ENCODE assay signal across 17 cellular contexts in the genomic region with DNA sequence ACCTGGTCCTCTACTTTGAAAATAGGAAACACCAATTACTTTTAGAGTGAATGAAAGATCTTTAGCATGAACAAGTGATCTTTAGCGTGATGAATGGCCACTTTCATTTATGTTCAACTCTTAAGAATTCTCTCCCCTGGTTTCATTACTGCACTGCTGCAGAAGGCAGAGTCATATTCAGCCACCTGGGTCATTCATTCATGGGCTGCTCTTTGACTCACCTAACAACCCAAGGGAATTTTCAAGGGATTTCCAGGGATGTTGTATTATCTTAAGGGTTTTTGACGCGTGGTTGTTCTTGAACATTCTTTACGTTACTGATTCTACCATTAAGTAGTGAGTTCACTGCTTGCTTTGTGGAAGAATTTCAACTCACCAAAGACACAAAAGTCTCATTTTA.
"Had no signal": no experiment of that assay in that cellular context is flagged by ENCODE, and none has a peak within 500 bp of the region (broad histone marks: within the 10 kb centered on the region; RNA-seq: fewer than 3 reads in every experiment).

No MANE protein-coding gene starts in this region.

- H3K27ac ChIP-seq: coronary artery, esophagus squamous epithelium, left ventricle myocardium inferior, neutrophil, parathyroid adenoma had no signal

- DNase-seq: activated B cell treated with CpG ODN at 0.5 μM for 24 hours; activated CD4-positive, alpha-beta T cell treated with anti-CD3 and anti-CD28 coated beads, Interleukin-2, amount 10 ng/mL, durations not matched to agents 7 days and 5 days; activated CD8-positive, alpha-beta memory T cell treated with anti-CD3 and anti-CD28 coated beads for 24 hours; activated naive CD8-positive, alpha-beta T cell treated with anti-CD3 and anti-CD28 coated beads for 36 hours; effector CD4-positive, alpha-beta T cell; esophagus squamous epithelium; hypothalamus; kidney; left ventricle myocardium inferior; natural killer cell; stimulated activated CD4-positive, alpha-beta T cell treated with anti-CD3 and anti-CD28 coated beads, Interleukin-1b, Interleukin-23, amount 100 ng/mL, for 48 hours had no signal

- H3K27me3 Mint-ChIP-seq: activated B cell treated with CpG ODN at 0.5 μM for 24 hours, brain had no signal

- H3K36me3 Mint-ChIP-seq: activated naive CD8-positive, alpha-beta T cell treated with anti-CD3 and anti-CD28 coated beads for 36 hours; natural killer cell had no signal

- H3K27ac Mint-ChIP-seq: activated B cell treated with CpG ODN at 0.5 μM for 24 hours; activated CD4-positive, alpha-beta T cell treated with anti-CD3 and anti-CD28 coated beads, Interleukin-2, amount 10 ng/mL, durations not matched to agents 7 days and 5 days; activated naive CD8-positive, alpha-beta T cell treated with anti-CD3 and anti-CD28 coated beads for 36 hours; activated T-helper 1 cell treated with anti-CD3 and anti-CD28 coated beads, Interleukin-12 subunit alpha, Interleukin-12 subunit beta, Interleukin-2, Interleukin-4 antibody, amounts not matched to agents 30 ng/mL and 10 ng/mL and 1 ng/mL, durations not matched to agents 14 hours and 24 hours and 36 hours; brain; natural killer cell had no signal

- H3K4me1 Mint-ChIP-seq: activated B cell treated with CpG ODN at 0.5 μM for 24 hours; activated CD4-positive, alpha-beta T cell treated with anti-CD3 and anti-CD28 coated beads, Interleukin-2, amount 10 ng/mL, durations not matched to agents 7 days and 5 days; activated naive CD8-positive, alpha-beta T cell treated with anti-CD3 and anti-CD28 coated beads for 36 hours; brain; central memory CD8-positive, alpha-beta T cell; natural killer cell had no signal

- H3K27me3 ChIP-seq: esophagus squamous epithelium, neutrophil had no signal

- H3K9me3 Mint-ChIP-seq: activated B cell treated with CpG ODN at 0.5 μM for 24 hours; activated CD4-positive, alpha-beta T cell treated with anti-CD3 and anti-CD28 coated beads, Interleukin-2, amount 10 ng/mL, durations not matched to agents 7 days and 5 days; activated naive CD8-positive, alpha-beta T cell treated with anti-CD3 and anti-CD28 coated beads for 36 hours; activated T-helper 1 cell treated with anti-CD3 and anti-CD28 coated beads, Interleukin-12 subunit alpha, Interleukin-12 subunit beta, Interleukin-2, Interleukin-4 antibody, amounts not matched to agents 30 ng/mL and 10 ng/mL and 1 ng/mL, durations not matched to agents 14 hours and 24 hours and 36 hours; brain; central memory CD8-positive, alpha-beta T cell; natural killer cell had no signal

- H3K4me3 Mint-ChIP-seq: activated B cell treated with CpG ODN at 0.5 μM for 24 hours; activated CD4-positive, alpha-beta T cell treated with anti-CD3 and anti-CD28 coated beads, Interleukin-2, amount 10 ng/mL, durations not matched to agents 7 days and 5 days; activated naive CD8-positive, alpha-beta T cell treated with anti-CD3 and anti-CD28 coated beads for 36 hours; activated T-helper 1 cell treated with anti-CD3 and anti-CD28 coated beads, Interleukin-12 subunit alpha, Interleukin-12 subunit beta, Interleukin-2, Interleukin-4 antibody, amounts not matched to agents 30 ng/mL and 10 ng/mL and 1 ng/mL, durations not matched to agents 14 hours and 24 hours and 36 hours; brain; central memory CD8-positive, alpha-beta T cell; natural killer cell had no signal

- ATAC-seq: natural killer cell had no signal

- H3K4me3 ChIP-seq: coronary artery, esophagus squamous epithelium, left ventricle myocardium inferior had no signal
